Comparison of ENCODE assay signal across 27 cellular contexts in the genomic region with DNA sequence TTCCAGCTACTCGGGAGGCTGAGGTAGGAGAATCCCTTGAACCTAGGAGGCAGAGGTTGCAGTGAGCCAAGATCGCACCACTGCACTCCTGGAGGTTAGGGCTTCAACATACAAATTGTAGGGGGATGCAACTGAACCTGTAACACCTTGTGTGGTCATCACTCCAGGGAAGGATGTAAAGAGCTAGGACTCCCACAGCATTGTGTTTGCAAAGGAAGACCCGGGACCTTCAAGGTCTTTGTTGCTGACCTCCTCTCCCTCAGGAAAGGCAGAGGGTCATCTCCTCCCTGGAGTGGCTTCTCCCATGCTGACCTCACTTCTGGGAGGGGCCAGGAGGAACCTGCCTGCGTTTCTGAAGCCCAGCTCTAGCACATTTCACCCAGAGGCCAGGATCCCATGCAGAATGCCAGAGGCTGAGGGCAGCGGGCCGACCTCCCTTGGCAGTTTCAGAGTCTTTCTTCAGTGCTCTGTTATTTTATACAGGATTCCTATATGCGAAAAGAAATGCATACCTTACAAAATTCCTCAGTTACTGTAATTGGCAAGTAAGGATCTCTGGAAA.
"Had no signal": no experiment of that assay in that cellular context is flagged by ENCODE, and none has a peak within 500 bp of the region (broad histone marks: within the 10 kb centered on the region; RNA-seq: fewer than 3 reads in every experiment).

No MANE protein-coding gene starts in this region.

- H3K79me2 ChIP-seq: hepatocyte had no signal

- H3K4me2 ChIP-seq: hepatocyte had no signal

- H3K36me3 ChIP-seq: esophagus muscularis mucosa, left lung, neutrophil, pancreas, suprapubic skin, transverse colon, vagina had no signal

- H2AFZ ChIP-seq: hepatocyte had no signal

- DNase-seq: activated naive CD4-positive, alpha-beta T cell treated with anti-CD3 and anti-CD28 coated beads, Interleukin-2, amount 10 ng/mL, durations not matched to agents 7 days and 5 days; aorta; caudate nucleus; dermis blood vessel endothelial cell; effector memory CD4-positive, alpha-beta T cell; immature natural killer cell; kidney glomerular epithelial cell; midbrain; natural killer cell; stimulated activated CD4-positive, alpha-beta T cell treated with anti-CD3 and anti-CD28 coated beads, Interleukin-2, amount 100 ng/mL, for 24 hours; stimulated activated naive CD8-positive, alpha-beta T cell treated with anti-CD3 and anti-CD28 coated beads, Interleukin-15, amount 100 ng/mL, for 72 hours; T-helper 1 cell; transverse colon had no signal

- H3K4me3 ChIP-seq: esophagus muscularis mucosa, hepatocyte, left lung, lung, pancreas, skin epidermis, suprapubic skin, transverse colon, vagina had no signal

- H3K4me1 ChIP-seq: pancreas had no signal

- H3K9me3 ChIP-seq: esophagus muscularis mucosa, neutrophil, pancreas, suprapubic skin, transverse colon, vagina had no signal

- ATAC-seq: left lung; natural killer cell; pancreas; right cardiac atrium; stimulated activated effector memory CD8-positive, alpha-beta T cell treated with anti-CD3 and anti-CD28 coated beads, Interleukin-12 subunit alpha, Interleukin-12 subunit beta, amount 100 ng/mL, for 72 hours; stimulated activated naive CD8-positive, alpha-beta T cell treated with anti-CD3 and anti-CD28 coated beads, Interleukin-15, amount 100 ng/mL, for 72 hours; WTC11 had no signal

- H3K27ac ChIP-seq: esophagus muscularis mucosa, hepatocyte, left lung, neutrophil, pancreas, skin epidermis, suprapubic skin, transverse colon, vagina had no signal

- H3K27me3 ChIP-seq: esophagus muscularis mucosa, hepatocyte, neutrophil, pancreas, transverse colon, vagina had no signal

- FAIRE-seq: frontal cortex, pancreas, TTC549 had no signal
